In the genomic region with DNA sequence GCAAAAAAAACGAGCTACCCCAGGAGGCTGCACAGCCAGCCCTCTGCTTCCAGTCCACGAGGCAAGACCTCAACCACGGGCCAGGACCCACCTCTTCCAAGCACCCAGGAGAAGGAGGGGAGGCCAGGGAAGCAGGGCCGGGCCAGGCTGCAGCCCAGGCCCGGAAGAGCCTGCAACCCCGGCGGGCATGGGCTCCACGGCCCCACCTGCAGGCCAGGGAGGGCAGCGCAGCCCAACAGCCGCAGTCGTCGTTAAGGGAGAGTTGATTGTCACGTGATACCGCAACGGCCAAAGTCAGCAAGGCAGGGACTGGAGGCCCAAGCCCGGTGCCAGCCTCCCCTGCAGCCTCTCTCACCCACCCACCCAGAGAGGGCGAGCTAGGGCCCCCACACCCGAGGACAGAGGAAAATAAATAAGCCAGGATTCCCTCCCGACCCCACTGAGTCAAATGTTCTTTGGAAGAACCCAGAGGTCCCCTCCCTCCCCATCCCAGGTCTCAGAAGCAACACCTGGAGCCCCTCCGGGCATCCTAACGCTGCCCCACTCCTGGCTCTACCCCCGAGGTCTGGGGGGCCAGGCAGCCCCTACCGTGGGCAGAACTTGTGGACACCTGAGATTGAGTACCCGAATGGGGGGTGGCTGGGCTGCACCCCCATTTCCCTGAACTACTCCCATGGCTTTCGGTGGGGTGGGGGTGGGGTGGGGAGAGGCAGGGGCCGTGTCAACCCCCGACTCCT, we compare ENCODE assay signal across 1 cellular context.
TF ChIP-seq lines count a peak whose summit lies in the region.

No MANE protein-coding gene starts in this region.

TF ChIP-seq in K562, 482 proteins besides CTCF, POLR2A, EP300 and RAD21 (continued from another document and continues in another):
- TF ChIP-seq, protein P1, sequence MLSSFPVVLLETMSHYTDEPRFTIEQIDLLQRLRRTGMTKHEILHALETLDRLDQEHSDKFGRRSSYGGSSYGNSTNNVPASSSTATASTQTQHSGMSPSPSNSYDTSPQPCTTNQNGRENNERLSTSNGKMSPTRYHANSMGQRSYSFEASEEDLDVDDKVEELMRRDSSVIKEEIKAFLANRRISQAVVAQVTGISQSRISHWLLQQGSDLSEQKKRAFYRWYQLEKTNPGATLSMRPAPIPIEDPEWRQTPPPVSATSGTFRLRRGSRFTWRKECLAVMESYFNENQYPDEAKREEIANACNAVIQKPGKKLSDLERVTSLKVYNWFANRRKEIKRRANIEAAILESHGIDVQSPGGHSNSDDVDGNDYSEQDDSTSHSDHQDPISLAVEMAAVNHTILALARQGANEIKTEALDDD (IDR thresholded peaks at IDR 0.05) = no peak
- TF ChIP-seq EZH2 (IDR thresholded peaks at IDR 0.05; ENCODE audit: borderline replicate concordance, low read depth, low read length) (no peak), NELFE (IDR thresholded peaks at IDR 0.05; ENCODE audit: insufficient read depth, insufficient read length) (no peak), XRCC4 (IDR thresholded peaks at IDR 0.05; ENCODE audit: extremely low read depth, insufficient read depth, insufficient read length) (no peak), FOS (IDR thresholded peaks at IDR 0.05; ENCODE audit: extremely low read depth, insufficient read length) (no peak), ZFX (CRISPR knock-in tag; IDR thresholded peaks at IDR 0.05) (peak; percentile 80), TGIF2 (CRISPR knock-in tag; IDR thresholded peaks at IDR 0.05) (no peak), IFI16 (CRISPR knock-in tag; IDR thresholded peaks at IDR 0.05) (no peak), MTA3 (IDR thresholded peaks at IDR 0.05; ENCODE audit: borderline replicate concordance) (peak; percentile 59; the same call in 1 of the 2 replicates), ESRRB (CRISPR knock-in tag; IDR thresholded peaks at IDR 0.05; ENCODE audit: borderline replicate concordance) (no peak; the same call in 1 of the 2 replicates), CBX1 (IDR thresholded peaks at IDR 0.05; ENCODE audit: low read depth) (peak; percentile 74), NCOA6 (IDR thresholded peaks at IDR 0.05) (no peak), PYGO2 (tag; IDR thresholded peaks at IDR 0.05) (no peak), ARID2 (IDR thresholded peaks at IDR 0.05) (no peak), ZFP36 (IDR thresholded peaks at IDR 0.05; ENCODE audit: low read depth, low read length, partially characterized antibody) (no peak), MXI1 (IDR thresholded peaks at IDR 0.05; ENCODE audit: low read depth, low read length) (no peak), EP400 (IDR thresholded peaks at IDR 0.05) (peak; percentile 58; the same call in 1 of the 2 replicates), ZBTB8A (IDR thresholded peaks at IDR 0.05; ENCODE audit: partially characterized antibody) (no peak), ZNF140 (CRISPR knock-in tag; IDR thresholded peaks at IDR 0.05) (no peak), ZNF668 (CRISPR knock-in tag; IDR thresholded peaks at IDR 0.05) (no peak), YY1 (IDR thresholded peaks at IDR 0.05; ENCODE audit: borderline replicate concordance in 1 of 3, control insufficient read depth in 1 of 3, extremely low read depth in 1 of 3, insufficient read depth in 3 of 3, insufficient read length in 1 of 3, insufficient replicate concordance in 2 of 3, low read depth in 1 of 3, low read length in 2 of 3) (peak in 2 of 3 experiments; percentile 55 to 57), ZNF23 (CRISPR knock-in tag; IDR thresholded peaks at IDR 0.05) (no peak), SRSF9 (IDR thresholded peaks at IDR 0.05; ENCODE audit: borderline replicate concordance, low read depth, low read length) (no peak), SIRT6 (IDR thresholded peaks at IDR 0.05; ENCODE audit: low read depth, low read length) (no peak), FOXK2 (conservative IDR thresholded peaks at IDR 0.05 in 1 of 2, IDR thresholded peaks at IDR 0.05 in 1 of 2; ENCODE audit: low read depth in 2 of 2) (peak; percentile 57 to 84; a peak in 3 of 4 replicates), MAFF (IDR thresholded peaks at IDR 0.05; ENCODE audit: low read length) (no peak), TAF1 (IDR thresholded peaks at IDR 0.05; ENCODE audit: control insufficient read depth, extremely low read depth, insufficient read depth, low read length, severe bottlenecking) (peak; percentile 25), PCBP2 (IDR thresholded peaks at IDR 0.05; ENCODE audit: low read depth, low read length, poor library complexity, severe bottlenecking) (no peak), ZNF408 (CRISPR knock-in tag; IDR thresholded peaks at IDR 0.05; ENCODE audit: low read depth) (no peak), HNRNPH1 (optimal IDR thresholded peaks at IDR 0.05; ENCODE audit: low read depth, low read length) (no peak), MED1 (CRISPR knock-in tag; IDR thresholded peaks at IDR 0.05; ENCODE audit: borderline replicate concordance) (no peak), SMARCE1 (IDR thresholded peaks at IDR 0.05) (no peak), KHSRP (IDR thresholded peaks at IDR 0.05) (no peak), SREBF1 (IDR thresholded peaks at IDR 0.05; ENCODE audit: borderline replicate concordance, low read depth, low read length) (peak; percentile 64; the same call in 1 of the 2 replicates), L3MBTL2 (IDR thresholded peaks at IDR 0.05) (peak; percentile 77), MEF2D (tag; conservative IDR thresholded peaks at IDR 0.05; ENCODE audit: low read depth) (no peak), HDAC3 (IDR thresholded peaks at IDR 0.05; ENCODE audit: borderline replicate concordance, partially characterized antibody) (no peak), MEIS2 (IDR thresholded peaks at IDR 0.05; ENCODE audit: partially characterized antibody) (no peak), RFX1 (IDR thresholded peaks at IDR 0.05) (no peak), KDM4B (IDR thresholded peaks at IDR 0.05; ENCODE audit: borderline replicate concordance in 2 of 2, low read depth in 1 of 2) (0 out of 4 replicates have a peak, but pooled peaks of 1 of the 2 experiments have one; percentile 34), MCM3 (IDR thresholded peaks at IDR 0.05) (no peak), SRSF7 (optimal IDR thresholded peaks at IDR 0.05; ENCODE audit: low read depth, low read length) (no peak), POLR2H (tag; IDR thresholded peaks at IDR 0.05; ENCODE audit: low read depth) (no peak)
- TF ChIP-seq, protein P2, sequence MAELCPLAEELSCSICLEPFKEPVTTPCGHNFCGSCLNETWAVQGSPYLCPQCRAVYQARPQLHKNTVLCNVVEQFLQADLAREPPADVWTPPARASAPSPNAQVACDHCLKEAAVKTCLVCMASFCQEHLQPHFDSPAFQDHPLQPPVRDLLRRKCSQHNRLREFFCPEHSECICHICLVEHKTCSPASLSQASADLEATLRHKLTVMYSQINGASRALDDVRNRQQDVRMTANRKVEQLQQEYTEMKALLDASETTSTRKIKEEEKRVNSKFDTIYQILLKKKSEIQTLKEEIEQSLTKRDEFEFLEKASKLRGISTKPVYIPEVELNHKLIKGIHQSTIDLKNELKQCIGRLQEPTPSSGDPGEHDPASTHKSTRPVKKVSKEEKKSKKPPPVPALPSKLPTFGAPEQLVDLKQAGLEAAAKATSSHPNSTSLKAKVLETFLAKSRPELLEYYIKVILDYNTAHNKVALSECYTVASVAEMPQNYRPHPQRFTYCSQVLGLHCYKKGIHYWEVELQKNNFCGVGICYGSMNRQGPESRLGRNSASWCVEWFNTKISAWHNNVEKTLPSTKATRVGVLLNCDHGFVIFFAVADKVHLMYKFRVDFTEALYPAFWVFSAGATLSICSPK (IDR thresholded peaks at IDR 0.05; ENCODE audit: borderline replicate concordance) = no peak
- TF ChIP-seq, protein P3, sequence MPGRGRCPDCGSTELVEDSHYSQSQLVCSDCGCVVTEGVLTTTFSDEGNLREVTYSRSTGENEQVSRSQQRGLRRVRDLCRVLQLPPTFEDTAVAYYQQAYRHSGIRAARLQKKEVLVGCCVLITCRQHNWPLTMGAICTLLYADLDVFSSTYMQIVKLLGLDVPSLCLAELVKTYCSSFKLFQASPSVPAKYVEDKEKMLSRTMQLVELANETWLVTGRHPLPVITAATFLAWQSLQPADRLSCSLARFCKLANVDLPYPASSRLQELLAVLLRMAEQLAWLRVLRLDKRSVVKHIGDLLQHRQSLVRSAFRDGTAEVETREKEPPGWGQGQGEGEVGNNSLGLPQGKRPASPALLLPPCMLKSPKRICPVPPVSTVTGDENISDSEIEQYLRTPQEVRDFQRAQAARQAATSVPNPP (IDR thresholded peaks at IDR 0.05; ENCODE audit: borderline replicate concordance, insufficient read depth, insufficient read length) = no peak
- TF ChIP-seq, protein P4, sequence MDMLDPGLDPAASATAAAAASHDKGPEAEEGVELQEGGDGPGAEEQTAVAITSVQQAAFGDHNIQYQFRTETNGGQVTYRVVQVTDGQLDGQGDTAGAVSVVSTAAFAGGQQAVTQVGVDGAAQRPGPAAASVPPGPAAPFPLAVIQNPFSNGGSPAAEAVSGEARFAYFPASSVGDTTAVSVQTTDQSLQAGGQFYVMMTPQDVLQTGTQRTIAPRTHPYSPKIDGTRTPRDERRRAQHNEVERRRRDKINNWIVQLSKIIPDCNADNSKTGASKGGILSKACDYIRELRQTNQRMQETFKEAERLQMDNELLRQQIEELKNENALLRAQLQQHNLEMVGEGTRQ (CRISPR knock-in tag; IDR thresholded peaks at IDR 0.05) = peak; percentile 92
- TF ChIP-seq, protein P5, sequence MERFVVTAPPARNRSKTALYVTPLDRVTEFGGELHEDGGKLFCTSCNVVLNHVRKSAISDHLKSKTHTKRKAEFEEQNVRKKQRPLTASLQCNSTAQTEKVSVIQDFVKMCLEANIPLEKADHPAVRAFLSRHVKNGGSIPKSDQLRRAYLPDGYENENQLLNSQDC (CRISPR knock-in tag; IDR thresholded peaks at IDR 0.05) = no peak
- TF ChIP-seq, protein P6, sequence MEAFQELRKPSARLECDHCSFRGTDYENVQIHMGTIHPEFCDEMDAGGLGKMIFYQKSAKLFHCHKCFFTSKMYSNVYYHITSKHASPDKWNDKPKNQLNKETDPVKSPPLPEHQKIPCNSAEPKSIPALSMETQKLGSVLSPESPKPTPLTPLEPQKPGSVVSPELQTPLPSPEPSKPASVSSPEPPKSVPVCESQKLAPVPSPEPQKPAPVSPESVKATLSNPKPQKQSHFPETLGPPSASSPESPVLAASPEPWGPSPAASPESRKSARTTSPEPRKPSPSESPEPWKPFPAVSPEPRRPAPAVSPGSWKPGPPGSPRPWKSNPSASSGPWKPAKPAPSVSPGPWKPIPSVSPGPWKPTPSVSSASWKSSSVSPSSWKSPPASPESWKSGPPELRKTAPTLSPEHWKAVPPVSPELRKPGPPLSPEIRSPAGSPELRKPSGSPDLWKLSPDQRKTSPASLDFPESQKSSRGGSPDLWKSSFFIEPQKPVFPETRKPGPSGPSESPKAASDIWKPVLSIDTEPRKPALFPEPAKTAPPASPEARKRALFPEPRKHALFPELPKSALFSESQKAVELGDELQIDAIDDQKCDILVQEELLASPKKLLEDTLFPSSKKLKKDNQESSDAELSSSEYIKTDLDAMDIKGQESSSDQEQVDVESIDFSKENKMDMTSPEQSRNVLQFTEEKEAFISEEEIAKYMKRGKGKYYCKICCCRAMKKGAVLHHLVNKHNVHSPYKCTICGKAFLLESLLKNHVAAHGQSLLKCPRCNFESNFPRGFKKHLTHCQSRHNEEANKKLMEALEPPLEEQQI (IDR thresholded peaks at IDR 0.05) = no peak
- TF ChIP-seq, protein P7, sequence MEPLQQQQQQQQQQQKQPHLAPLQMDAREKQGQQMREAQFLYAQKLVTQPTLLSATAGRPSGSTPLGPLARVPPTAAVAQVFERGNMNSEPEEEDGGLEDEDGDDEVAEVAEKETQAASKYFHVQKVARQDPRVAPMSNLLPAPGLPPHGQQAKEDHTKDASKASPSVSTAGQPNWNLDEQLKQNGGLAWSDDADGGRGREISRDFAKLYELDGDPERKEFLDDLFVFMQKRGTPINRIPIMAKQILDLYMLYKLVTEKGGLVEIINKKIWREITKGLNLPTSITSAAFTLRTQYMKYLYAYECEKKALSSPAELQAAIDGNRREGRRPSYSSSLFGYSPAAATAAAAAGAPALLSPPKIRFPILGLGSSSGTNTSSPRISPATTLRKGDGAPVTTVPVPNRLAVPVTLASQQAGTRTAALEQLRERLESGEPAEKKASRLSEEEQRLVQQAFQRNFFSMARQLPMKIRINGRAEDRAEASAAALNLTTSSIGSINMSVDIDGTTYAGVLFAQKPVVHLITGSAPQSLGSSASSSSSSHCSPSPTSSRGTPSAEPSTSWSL (CRISPR knock-in tag; IDR thresholded peaks at IDR 0.05; ENCODE audit: borderline replicate concordance) = no peak
- TF ChIP-seq, protein P8, sequence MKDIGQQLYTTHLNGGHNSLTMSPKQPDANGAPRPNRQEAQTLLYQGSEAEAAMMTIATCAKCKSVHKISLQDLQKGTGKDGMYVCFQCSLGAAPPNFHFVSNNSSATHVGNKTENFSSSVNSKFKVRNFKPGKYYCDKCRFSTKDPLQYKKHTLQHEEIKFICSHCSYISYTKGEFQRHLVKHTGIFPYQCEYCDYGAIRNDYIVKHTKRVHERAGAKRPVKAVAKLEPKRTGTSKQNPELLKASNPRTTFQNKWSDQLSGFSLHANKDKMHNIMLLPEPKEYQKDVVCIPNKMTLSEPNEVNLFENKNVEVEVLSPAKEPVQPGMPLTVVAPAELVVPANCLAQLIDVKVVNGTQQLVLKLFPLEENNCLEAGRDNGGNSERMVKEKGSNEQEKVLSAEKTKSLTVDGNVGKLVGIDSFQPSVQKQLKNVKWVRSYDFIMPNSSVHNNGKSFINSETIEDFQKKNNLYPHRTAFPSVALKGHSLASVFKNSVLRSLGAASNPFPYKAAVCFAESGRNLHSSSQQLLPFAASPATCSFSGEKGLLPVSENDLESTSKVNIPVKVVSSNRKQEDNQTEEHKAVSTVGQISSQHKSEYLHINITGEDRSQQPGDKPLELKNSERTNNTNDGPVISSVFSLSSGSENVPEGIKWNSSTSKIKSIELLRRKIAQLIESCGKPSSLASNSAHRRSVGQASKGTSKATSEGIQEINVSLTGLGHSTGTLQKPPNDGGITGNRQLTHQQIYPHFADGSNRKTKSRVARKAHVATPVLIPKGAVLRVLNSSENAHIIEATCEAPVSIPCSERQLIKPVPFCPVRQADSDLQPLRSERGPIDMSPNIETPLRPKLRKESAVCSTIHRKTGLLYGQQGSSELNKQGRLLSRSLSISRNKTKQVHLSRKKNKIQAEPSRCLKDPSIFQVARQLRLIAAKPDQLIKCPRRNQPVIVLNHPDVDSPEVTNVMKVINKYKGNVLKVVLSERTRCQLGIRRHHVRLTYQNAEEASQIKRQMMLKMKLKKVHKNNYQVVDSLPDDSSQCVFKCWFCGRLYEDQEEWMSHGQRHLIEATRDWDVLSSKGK (CRISPR knock-in tag; IDR thresholded peaks at IDR 0.05) = no peak
- TF ChIP-seq, protein P9, sequence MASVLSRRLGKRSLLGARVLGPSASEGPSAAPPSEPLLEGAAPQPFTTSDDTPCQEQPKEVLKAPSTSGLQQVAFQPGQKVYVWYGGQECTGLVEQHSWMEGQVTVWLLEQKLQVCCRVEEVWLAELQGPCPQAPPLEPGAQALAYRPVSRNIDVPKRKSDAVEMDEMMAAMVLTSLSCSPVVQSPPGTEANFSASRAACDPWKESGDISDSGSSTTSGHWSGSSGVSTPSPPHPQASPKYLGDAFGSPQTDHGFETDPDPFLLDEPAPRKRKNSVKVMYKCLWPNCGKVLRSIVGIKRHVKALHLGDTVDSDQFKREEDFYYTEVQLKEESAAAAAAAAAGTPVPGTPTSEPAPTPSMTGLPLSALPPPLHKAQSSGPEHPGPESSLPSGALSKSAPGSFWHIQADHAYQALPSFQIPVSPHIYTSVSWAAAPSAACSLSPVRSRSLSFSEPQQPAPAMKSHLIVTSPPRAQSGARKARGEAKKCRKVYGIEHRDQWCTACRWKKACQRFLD (CRISPR knock-in tag; IDR thresholded peaks at IDR 0.05) = no peak
